27 cellular contexts compared by ENCODE assay signal in the genomic region with DNA sequence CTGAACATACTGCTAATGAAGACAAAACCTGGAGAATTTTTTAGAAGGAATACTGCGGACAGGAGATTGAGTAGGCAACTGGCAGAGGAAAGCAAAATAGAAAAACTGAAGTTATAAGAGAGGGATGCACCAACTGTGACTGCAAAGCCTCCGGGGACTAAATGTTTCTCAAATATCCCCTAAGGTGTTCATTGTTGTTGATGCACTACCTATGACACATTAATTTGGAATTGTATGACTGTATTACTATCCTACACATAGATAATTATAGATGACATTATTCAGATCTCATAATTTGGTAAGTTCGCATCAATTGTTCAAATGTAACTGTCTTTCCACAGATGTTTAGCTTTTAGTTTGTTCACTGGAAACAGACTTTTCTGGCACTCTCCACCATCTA.
"Had no signal": no experiment of that assay in that cellular context is flagged by ENCODE, and none has a peak within 500 bp of the region (broad histone marks: within the 10 kb centered on the region; RNA-seq: fewer than 3 reads in every experiment).

No MANE protein-coding gene starts in this region.

- H3K4me3 ChIP-seq: dorsolateral prefrontal cortex, esophagus muscularis mucosa, heart right ventricle, lung, mucosa of descending colon, smooth muscle cell, suprapubic skin, thyroid gland, vagina had no signal

- ATAC-seq: heart right ventricle; mucosa of descending colon; natural killer cell treated with Interleukin-12 subunit alpha and Interleukin-12 subunit beta and Interleukin-15 and Interleukin-18, amount 100 ng/mL, for 72 hours; sciatic nerve; stimulated activated naive CD8-positive, alpha-beta T cell treated with anti-CD3 and anti-CD28 coated beads, Interleukin-15, amount 100 ng/mL, for 72 hours had no signal

- H3K79me2 ChIP-seq: parathyroid adenoma had no signal

- H3K36me3 ChIP-seq: esophagus muscularis mucosa, heart right ventricle, suprapubic skin, thyroid gland, vagina had no signal

- DNase-seq: dorsolateral prefrontal cortex; effector CD8-positive, alpha-beta T cell; endodermal cell; foreskin melanocyte; glutamatergic neuron; heart right ventricle; hippocampal formation; kidney glomerular epithelial cell; mesenchymal stem cell; mucosa of descending colon; naive B cell; stimulated activated CD4-positive, alpha-beta T cell treated with anti-CD3 and anti-CD28 coated beads, Interleukin-12 subunit alpha, Interleukin-12 subunit beta, amount 100 ng/mL, for 4 hours; stimulated activated CD4-positive, alpha-beta T cell treated with anti-CD3 and anti-CD28 coated beads, Interleukin-1b, Interleukin-23, amount 100 ng/mL, for 48 hours; stimulated activated CD4-positive, alpha-beta T cell treated with anti-CD3 and anti-CD28 coated beads, Interleukin-4, amount 100 ng/mL, for 1 hour; stimulated activated CD8-positive, alpha-beta memory T cell treated with anti-CD3 and anti-CD28 coated beads, Interleukin-4, amount 100 ng/mL, for 48 hours; stimulated activated naive CD4-positive, alpha-beta T cell; stimulated activated naive CD8-positive, alpha-beta T cell treated with anti-CD3 and anti-CD28 coated beads, Interleukin-15, amount 100 ng/mL, for 72 hours; thyroid gland; trophoblast cell had no signal

- H3K9ac ChIP-seq: parathyroid adenoma had no signal

- H2AFZ ChIP-seq: parathyroid adenoma had no signal

- H3K4me1 ChIP-seq: esophagus muscularis mucosa, heart right ventricle, parathyroid adenoma, suprapubic skin, thyroid gland, vagina had no signal

- H3K27ac ChIP-seq: dorsolateral prefrontal cortex, esophagus muscularis mucosa, heart right ventricle, parathyroid adenoma, suprapubic skin, thyroid gland, vagina had no signal

- H3K27me3 ChIP-seq: esophagus muscularis mucosa, heart right ventricle, suprapubic skin, thyroid gland, vagina had no signal

- H3K9me3 ChIP-seq: mucosa of descending colon, suprapubic skin, thyroid gland, vagina had no signal

- H3K4me2 ChIP-seq: smooth muscle cell had no signal
